15 cellular contexts compared by ENCODE assay signal in genomic region chr3:10390641-10391373, GRCh38.
"Had no signal": no experiment of that assay in that cellular context is flagged by ENCODE, and none has a peak within 500 bp of the region (broad histone marks: within the 10 kb centered on the region; RNA-seq: fewer than 3 reads in every experiment).

No MANE protein-coding gene starts in this region.

- H3K4me1 ChIP-seq: body of pancreas, pancreas, transverse colon had no signal

- ATAC-seq: body of pancreas; left ventricle myocardium superior; stimulated activated effector memory CD8-positive, alpha-beta T cell treated with anti-CD3 and anti-CD28 coated beads, Interleukin-12 subunit alpha, Interleukin-12 subunit beta, amount 100 ng/mL, for 72 hours had no signal

- H3K27ac ChIP-seq: body of pancreas, epithelial cell of prostate, pancreas, transverse colon had no signal

- DNase-seq: activated CD4-positive, alpha-beta T cell treated with anti-CD3 and anti-CD28 coated beads, Interleukin-2, amount 10 ng/mL, durations not matched to agents 7 days and 5 days; activated CD4-positive, CD25-positive, alpha-beta regulatory T cell; activated naive CD4-positive, alpha-beta T cell treated with anti-CD3 and anti-CD28 coated beads, Interleukin-2, amount 50 U/mL, for 16 hours; amniotic stem cell; central memory CD4-positive, alpha-beta T cell; cortex of kidney; effector memory CD4-positive, alpha-beta T cell; left ventricle myocardium superior; transverse colon had no signal

- H3K4me3 ChIP-seq: body of pancreas, pancreas, skin epidermis, transverse colon had no signal

- H3K36me3 Mint-ChIP-seq: stimulated activated effector memory CD8-positive, alpha-beta T cell treated with anti-CD3 and anti-CD28 coated beads, Interleukin-12 subunit alpha, Interleukin-12 subunit beta, amount 100 ng/mL, for 72 hours had no signal

- H3K27me3 ChIP-seq: body of pancreas, pancreas, transverse colon had no signal

- H3K9me3 ChIP-seq: body of pancreas, pancreas, transverse colon had no signal

- H3K4me3 Mint-ChIP-seq: activated CD4-positive, alpha-beta T cell treated with anti-CD3 and anti-CD28 coated beads, Interleukin-2, amount 10 ng/mL, durations not matched to agents 7 days and 5 days; stimulated activated effector memory CD8-positive, alpha-beta T cell treated with anti-CD3 and anti-CD28 coated beads, Interleukin-12 subunit alpha, Interleukin-12 subunit beta, amount 100 ng/mL, for 72 hours had no signal

- H3K9me3 Mint-ChIP-seq: stimulated activated effector memory CD8-positive, alpha-beta T cell treated with anti-CD3 and anti-CD28 coated beads, Interleukin-12 subunit alpha, Interleukin-12 subunit beta, amount 100 ng/mL, for 72 hours had no signal

- H3K27ac Mint-ChIP-seq: activated CD4-positive, alpha-beta T cell treated with anti-CD3 and anti-CD28 coated beads, Interleukin-2, amount 10 ng/mL, durations not matched to agents 7 days and 5 days; stimulated activated effector memory CD8-positive, alpha-beta T cell treated with anti-CD3 and anti-CD28 coated beads, Interleukin-12 subunit alpha, Interleukin-12 subunit beta, amount 100 ng/mL, for 72 hours had no signal

- H3K36me3 ChIP-seq: pancreas, transverse colon had no signal

- H3K27me3 Mint-ChIP-seq: activated CD4-positive, alpha-beta T cell treated with anti-CD3 and anti-CD28 coated beads, Interleukin-2, amount 10 ng/mL, durations not matched to agents 7 days and 5 days had no signal

- FAIRE-seq: pancreas, TTC549 had no signal
